1 cellular context compared by ENCODE assay signal in the genomic region with DNA sequence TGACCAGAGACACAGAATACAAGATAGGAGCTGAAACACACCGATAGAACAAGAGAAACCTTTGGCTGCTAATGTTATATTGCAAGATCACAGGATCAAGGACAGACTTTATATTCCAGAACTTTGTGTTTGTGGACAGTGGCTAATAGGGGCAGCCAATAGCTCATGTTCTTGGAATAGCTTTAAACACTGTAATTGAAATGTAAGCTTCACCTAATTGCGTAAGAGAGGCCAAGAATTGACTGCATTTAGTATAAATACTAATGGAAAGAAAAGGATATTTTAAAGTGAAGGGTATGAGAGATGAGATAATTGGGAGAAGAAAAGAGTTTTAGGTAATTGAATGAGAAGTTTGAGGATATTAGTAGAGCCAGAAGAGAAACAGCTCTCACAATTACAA.
A peak's percentile ranks its signal among the peaks of the same experiment; 100 is the strongest.
TF ChIP-seq lines count a peak whose summit lies in the region.

No MANE protein-coding gene starts in this region.

TF ChIP-seq in SK-N-SH treated with all-trans-retinoic acid at 6 μM for 48 hours, 23 proteins besides CTCF, POLR2A, EP300 and RAD21 (continued from another document):
- TF ChIP-seq PATZ1 (CRISPR knock-in tag; IDR thresholded peaks at IDR 0.05; ENCODE audit: borderline replicate concordance): no peak
- TF ChIP-seq ZNF565 (CRISPR knock-in tag; conservative IDR thresholded peaks at IDR 0.05; ENCODE audit: low read depth): no peak
- TF ChIP-seq ZNF8 (CRISPR knock-in tag; IDR thresholded peaks at IDR 0.05): no peak
- TF ChIP-seq ZNF70 (CRISPR knock-in tag; IDR thresholded peaks at IDR 0.05): no peak
- TF ChIP-seq ZC3H10 (CRISPR knock-in tag; IDR thresholded peaks at IDR 0.05): peak; percentile 57; the same call in 1 of the 2 replicates
TF ChIP-seq in SK-N-SH treated with all-trans-retinoic acid at 6 μM for 48 hours: peak in this region for 2.
